ENCODE assay signal across 10 cellular contexts in genomic region chr10:11742779-11743298, GRCh38. TPM values are rescaled to one million over a fixed set of nuclear protein-coding genes. Genes with fewer than 3 reads are reported as not detected.
DNase-seq lines count a peak whose midpoint lies in the region; ATAC-seq lines count a peak whose summit lies in the region.
"Had no signal": no experiment of that assay in that cellular context is flagged by ENCODE, and none has a peak within 500 bp of the region (broad histone marks: within the 10 kb centered on the region; RNA-seq: fewer than 3 reads in every experiment).

No MANE protein-coding gene starts in this region.

- 49 to 51% methylated on average over 23 to 31 of the region's 31 CpGs for WGBS in GM23248 (ENCODE audit: low coverage in 1 of 2, low lambda C conversion rate in 2 of 2, missing lambda C conversion rate in 2 of 2), 2 experiments

- in situ Hi-C loops in GM23248 (cut with MboI), result no loop called here

- intact Hi-C loops in activated T-helper 1 cell treated with anti-CD3 and anti-CD28 coated beads, Interleukin-12 subunit alpha, Interleukin-12 subunit beta, Interleukin-2, Interleukin-4 antibody, amounts not matched to agents 30 ng/mL and 10 ng/mL and 1 ng/mL, durations not matched to agents 14 hours and 24 hours and 36 hours (cut with micrococcal nuclease), result no loop called here

- H3K27ac ChIP-seq in GM23248, result no peak overlapping the region
- H3K27ac ChIP-seq: HL-60 had no signal

- H3K4me3 Mint-ChIP-seq in activated T-helper 1 cell treated with anti-CD3 and anti-CD28 coated beads, Interleukin-12 subunit alpha, Interleukin-12 subunit beta, Interleukin-2, Interleukin-4 antibody, amounts not matched to agents 30 ng/mL and 10 ng/mL and 1 ng/mL, durations not matched to agents 14 hours and 24 hours and 36 hours, result peak overlapping the region; percentile 20
- peak overlapping the region; percentile 71 for H3K4me3 Mint-ChIP-seq in stimulated activated memory B cell treated with anti-CD40 and anti-IgM and Interleukin-4, amounts not matched to agents 10 μg/mL and 1 μg/mL and 100 μg/mL, for 72 hours

- H3K79me2 ChIP-seq in GM23248 (ENCODE audit: insufficient read depth), result no peaks in the 10 kb centered on the region

- H3K27me3 Mint-ChIP-seq in activated T-helper 1 cell treated with anti-CD3 and anti-CD28 coated beads, Interleukin-12 subunit alpha, Interleukin-12 subunit beta, Interleukin-2, Interleukin-4 antibody, amounts not matched to agents 30 ng/mL and 10 ng/mL and 1 ng/mL, durations not matched to agents 14 hours and 24 hours and 36 hours (ENCODE audit: insufficient read depth), result peaks cover 38% of the 10 kb centered on the region
- H3K27me3 Mint-ChIP-seq in stimulated activated memory B cell treated with anti-CD40 and anti-IgM and Interleukin-4, amounts not matched to agents 10 μg/mL and 1 μg/mL and 100 μg/mL, for 72 hours, result no peaks in the 10 kb centered on the region

- H3K4me1 Mint-ChIP-seq in activated T-helper 1 cell treated with anti-CD3 and anti-CD28 coated beads, Interleukin-12 subunit alpha, Interleukin-12 subunit beta, Interleukin-2, Interleukin-4 antibody, amounts not matched to agents 30 ng/mL and 10 ng/mL and 1 ng/mL, durations not matched to agents 14 hours and 24 hours and 36 hours (ENCODE audit: low read depth), result no peaks in the 10 kb centered on the region
- peaks cover 17% of the 10 kb centered on the region for H3K4me1 Mint-ChIP-seq in stimulated activated memory B cell treated with anti-CD40 and anti-IgM and Interleukin-4, amounts not matched to agents 10 μg/mL and 1 μg/mL and 100 μg/mL, for 72 hours

- H3K9me3 Mint-ChIP-seq in activated T-helper 1 cell treated with anti-CD3 and anti-CD28 coated beads, Interleukin-12 subunit alpha, Interleukin-12 subunit beta, Interleukin-2, Interleukin-4 antibody, amounts not matched to agents 30 ng/mL and 10 ng/mL and 1 ng/mL, durations not matched to agents 14 hours and 24 hours and 36 hours, result peaks cover 16% of the 10 kb centered on the region
- H3K9me3 Mint-ChIP-seq in stimulated activated memory B cell treated with anti-CD40 and anti-IgM and Interleukin-4, amounts not matched to agents 10 μg/mL and 1 μg/mL and 100 μg/mL, for 72 hours, result no peaks in the 10 kb centered on the region

- H3K4me1 ChIP-seq in GM23248 (ENCODE audit: insufficient read depth), result no peaks in the 10 kb centered on the region

- H2AFZ ChIP-seq in GM23248, result peak overlapping the region; percentile 61

- H3K4me3 ChIP-seq in GM23248, result peak overlapping the region; percentile 52
- H3K4me3 ChIP-seq in iPS-11a (ENCODE audit: low read depth, low read length), result peak overlapping the region; percentile 8

- no peaks in the 10 kb centered on the region for H3K36me3 ChIP-seq in GM23248 (ENCODE audit: low read depth)

- no peaks in the 10 kb centered on the region for H3K36me3 Mint-ChIP-seq in activated T-helper 1 cell treated with anti-CD3 and anti-CD28 coated beads, Interleukin-12 subunit alpha, Interleukin-12 subunit beta, Interleukin-2, Interleukin-4 antibody, amounts not matched to agents 30 ng/mL and 10 ng/mL and 1 ng/mL, durations not matched to agents 14 hours and 24 hours and 36 hours (ENCODE audit: low read depth)
- H3K36me3 Mint-ChIP-seq in stimulated activated memory B cell treated with anti-CD40 and anti-IgM and Interleukin-4, amounts not matched to agents 10 μg/mL and 1 μg/mL and 100 μg/mL, for 72 hours, result peaks cover 12% of the 10 kb centered on the region

- H4K20me1 ChIP-seq in GM23248 (ENCODE audit: insufficient read depth), result no peaks in the 10 kb centered on the region

- DNase-seq in GM23248 (no peak), NCI-H345 treated with DMSO at 0.1 percent for 48 hours (lab: John Stamatoyannopoulos, UW; ENCODE audit: unreplicated experiment) (no peak), kidney glomerular epithelial cell (lab: John Stamatoyannopoulos, UW) (no peak)
- no peak for DNase-seq in activated T-helper 1 cell treated with anti-CD3 and anti-CD28 coated beads, Interleukin-12 subunit alpha, Interleukin-12 subunit beta, Interleukin-2, Interleukin-4 antibody, amounts not matched to agents 30 ng/mL and 10 ng/mL and 1 ng/mL, durations not matched to agents 14 hours and 24 hours and 36 hours (ENCODE audit: low spot score)

- no peak overlapping the region for H3K4me2 ChIP-seq in GM23248 (ENCODE audit: unreplicated experiment)

- H3K9ac ChIP-seq in GM23248, result peak overlapping the region; percentile 64

- no peak overlapping the region for H3K27ac Mint-ChIP-seq in activated T-helper 1 cell treated with anti-CD3 and anti-CD28 coated beads, Interleukin-12 subunit alpha, Interleukin-12 subunit beta, Interleukin-2, Interleukin-4 antibody, amounts not matched to agents 30 ng/mL and 10 ng/mL and 1 ng/mL, durations not matched to agents 14 hours and 24 hours and 36 hours
- H3K27ac Mint-ChIP-seq in stimulated activated memory B cell treated with anti-CD40 and anti-IgM and Interleukin-4, amounts not matched to agents 10 μg/mL and 1 μg/mL and 100 μg/mL, for 72 hours, result peak overlapping the region; percentile 65
- H3K27ac Mint-ChIP-seq: activated naive CD4-positive, alpha-beta T cell treated with anti-CD3 and anti-CD28 coated beads, Interleukin-2, amount 50 U/mL, for 72 hours had no signal

- ATAC-seq in stimulated activated memory B cell treated with anti-CD40 and anti-IgM and Interleukin-4, amounts not matched to agents 10 μg/mL and 1 μg/mL and 100 μg/mL, for 72 hours, result peak; percentile 34
- ATAC-seq in GM19328 (IDR thresholded peaks at IDR 0.05; ENCODE audit: unreplicated experiment), result no peak
- ATAC-seq in GM18870 (IDR thresholded peaks at IDR 0.05; ENCODE audit: unreplicated experiment), result no peak

- H3F3A ChIP-seq in GM23248 (ENCODE audit: insufficient read depth), result no peaks in the 10 kb centered on the region

- no peaks in the 10 kb centered on the region for H3K27me3 ChIP-seq in GM23248 (replicated peaks; ENCODE audit: insufficient read depth)

- no peaks in the 10 kb centered on the region for H3K9me2 ChIP-seq in GM23248 (ENCODE audit: insufficient read depth)

- no peaks in the 10 kb centered on the region for H3K9me3 ChIP-seq in GM23248 (ENCODE audit: low read depth)

RNA-seq across cellular contexts. Expression of gene ECHDC3, which starts 0.7 kb away (rescaled TPM):
- total RNA-seq in GM23248 (2014; rRNA removed; shearing (Covaris generic)), result 0.63 and 0.97 TPM in 2 replicates
- polyA plus RNA-seq in GM23248 (2016; fragmentation: Nextera tagmentation; extraction: Ambion mirVana), result 1.8 and 2.3 TPM in 2 replicates
- 0.15 and 0.18 TPM in 2 replicates for total RNA-seq in activated T-helper 1 cell treated with anti-CD3 and anti-CD28 coated beads, Interleukin-12 subunit alpha, Interleukin-12 subunit beta, Interleukin-2, Interleukin-4 antibody, amounts not matched to agents 30 ng/mL and 10 ng/mL and 1 ng/mL, durations not matched to agents 14 hours and 24 hours and 36 hours
